In the genomic region with DNA sequence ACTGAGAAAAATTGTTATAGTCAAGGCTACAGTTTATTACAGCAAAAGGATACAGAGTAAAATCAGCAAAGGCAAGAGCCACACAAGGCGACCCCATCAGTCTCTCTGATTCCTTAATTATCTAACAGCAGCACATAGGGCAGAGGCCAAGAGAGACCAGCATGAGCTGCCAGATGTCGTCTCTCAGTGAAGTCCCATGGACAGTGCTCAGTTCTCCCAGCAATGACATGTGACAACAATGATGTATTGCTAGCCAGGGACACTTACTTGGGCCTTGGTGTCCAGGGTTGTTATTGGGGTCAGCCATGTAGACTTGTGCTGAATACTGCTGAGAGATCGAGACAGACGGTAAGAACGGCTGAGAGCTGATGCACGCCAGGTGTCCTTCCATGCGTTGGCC, we compare ENCODE assay signal across 16 cellular contexts. TPM values are rescaled to one million over a fixed set of nuclear protein-coding genes. Genes with fewer than 3 reads are reported as not detected.
DNase-seq lines count a peak whose midpoint lies in the region; ATAC-seq and TF ChIP-seq lines count a peak whose summit lies in the region.
"Had no signal": no experiment of that assay in that cellular context is flagged by ENCODE, and none has a peak within 500 bp of the region (broad histone marks: within the 10 kb centered on the region; RNA-seq: fewer than 3 reads in every experiment).

No MANE protein-coding gene starts in this region.

- no peak overlapping the region for H3K9ac ChIP-seq in mammary epithelial cell (ENCODE audit: insufficient read depth, low read length)
- H3K9ac ChIP-seq in endodermal cell (ENCODE audit: extremely low read depth, low read length, poor library complexity, severe bottlenecking) = no peak overlapping the region
- H3K9ac ChIP-seq: BLaER1 had no signal

- H3K27me3 Mint-ChIP-seq in MCF 10A (ENCODE audit: insufficient read depth, unreplicated experiment) = no peaks in the 10 kb centered on the region
- H3K27me3 Mint-ChIP-seq in endodermal cell (ENCODE audit: insufficient read depth) = peaks cover 10% of the 10 kb centered on the region
- H3K27me3 Mint-ChIP-seq: CD4-positive, alpha-beta memory T cell had no signal

- H3K4me3 ChIP-seq in mammary epithelial cell (replicated peaks in 1 of 3; ENCODE audit: insufficient read depth in 1 of 3, low read depth in 2 of 3, low read length in 3 of 3) (no peak overlapping the region), endodermal cell (ENCODE audit: low read length) (no peak overlapping the region)
- H3K4me3 ChIP-seq: BLaER1 had no signal

- no peaks in the 10 kb centered on the region for H3K79me2 ChIP-seq in mammary epithelial cell (ENCODE audit: insufficient read depth, low read length)

- no peaks in the 10 kb centered on the region for H3K4me1 Mint-ChIP-seq in MCF 10A (ENCODE audit: insufficient read depth, unreplicated experiment)
- no peaks in the 10 kb centered on the region for H3K4me1 Mint-ChIP-seq in endodermal cell

- H3K4me2 ChIP-seq in mammary epithelial cell (ENCODE audit: insufficient read depth, low read depth, low read length) = no peak overlapping the region
- H3K4me2 ChIP-seq: BLaER1 had no signal

- no peaks in the 10 kb centered on the region for H3K9me3 ChIP-seq in mammary epithelial cell (replicated peaks; ENCODE audit: insufficient read depth, low read length)
- H3K9me3 ChIP-seq in endodermal cell (ENCODE audit: control insufficient read depth, low read length) = peaks cover 16% of the 10 kb centered on the region

- no peak overlapping the region for H2AFZ ChIP-seq in mammary epithelial cell (ENCODE audit: low read depth, low read length)

- H3K36me3 ChIP-seq in mammary epithelial cell (ENCODE audit: insufficient read depth, low read length) = peaks cover 2% of the 10 kb centered on the region
- H3K36me3 ChIP-seq in endodermal cell (ENCODE audit: control insufficient read depth, insufficient read depth, low read length) = no peaks in the 10 kb centered on the region

- H3K27me3 ChIP-seq in mammary epithelial cell (ENCODE audit: insufficient read depth, low read length) (no peaks in the 10 kb centered on the region), endodermal cell (ENCODE audit: control insufficient read depth, insufficient read depth, low read length, poor library complexity, severe bottlenecking) (no peaks in the 10 kb centered on the region)
- H3K27me3 ChIP-seq: BLaER1 had no signal

- H3K27ac Mint-ChIP-seq in MCF 10A (ENCODE audit: low read depth, unreplicated experiment) = peak overlapping the region; percentile 46
- H3K27ac Mint-ChIP-seq in endodermal cell = no peak overlapping the region

- peaks cover 15% of the 10 kb centered on the region for H3K36me3 Mint-ChIP-seq in MCF 10A (ENCODE audit: insufficient read depth, unreplicated experiment)
- peaks cover 36% of the 10 kb centered on the region for H3K36me3 Mint-ChIP-seq in endodermal cell (ENCODE audit: low read depth)

- H3K4me3 Mint-ChIP-seq in MCF 10A (ENCODE audit: unreplicated experiment) (no peak overlapping the region), endodermal cell (no peak overlapping the region)
- H3K4me3 Mint-ChIP-seq: CD14-positive monocyte, H9 had no signal

- dilution Hi-C loops in mammary epithelial cell (cut with HindIII; ENCODE audit: low sequenced_read_pairs) = no loop called here

- POLR2A ChIA-PET in MCF 10A (lab: Yijun Ruan, JAX) = no interaction called here

- no peak for ATAC-seq in HG02885 (IDR thresholded peaks at IDR 0.05; ENCODE audit: poor library complexity, unreplicated experiment)
- ATAC-seq in HG03159 (IDR thresholded peaks at IDR 0.05; ENCODE audit: unreplicated experiment) = no peak

- no peaks in the 10 kb centered on the region for H4K20me1 ChIP-seq in mammary epithelial cell (ENCODE audit: insufficient read depth, low read length)
- H4K20me1 ChIP-seq: BLaER1 had no signal

- 97% methylated on average over 7 of the region's 7 CpGs for WGBS in mammary epithelial cell (ENCODE audit: low coverage, missing lambda C conversion rate)
- WGBS in endodermal cell (ENCODE audit: insufficient coverage in 1 of 2, insufficient read length in 1 of 2), 2 experiments = 88 to 90% methylated on average over 7 of the region's 7 CpGs

- CTCF ChIA-PET in MCF 10A (lab: Yijun Ruan, JAX) = no interaction called here
- CTCF ChIA-PET in mammary epithelial cell (lab: Charles Lee; ENCODE audit: low non-redundant PET) = no interaction called here

- BruUV-seq in MCF 10A (replicated peaks; lab: Mats Ljungman, UMichigan) (no TSS peak), mammary epithelial cell (replicated peaks; lab: Mats Ljungman, UMichigan) (no TSS peak)

- no peaks in the 10 kb centered on the region for H3K9me3 Mint-ChIP-seq in MCF 10A (ENCODE audit: unreplicated experiment)
- peaks cover 19% of the 10 kb centered on the region for H3K9me3 Mint-ChIP-seq in endodermal cell
- H3K9me3 Mint-ChIP-seq: CD4-positive, alpha-beta memory T cell had no signal

- H3K4me1 ChIP-seq in mammary epithelial cell (ENCODE audit: insufficient read depth, low read length) (no peaks in the 10 kb centered on the region), endodermal cell (ENCODE audit: control insufficient read depth, insufficient read depth, low read length) (no peaks in the 10 kb centered on the region)

- DNase-seq in MCF 10A (ENCODE audit: unreplicated experiment) (no peak), mammary epithelial cell (no peak), endodermal cell (peak; percentile 16), medulla oblongata (ENCODE audit: extremely low spot score) (peak; percentile 21), superior temporal gyrus (ENCODE audit: extremely low spot score) (peak; percentile 34), inferior parietal cortex (ENCODE audit: extremely low spot score) (no peak)
- DNase-seq: 8988T; CD4-positive, alpha-beta memory T cell; DMS79 treated with DMSO at 0.1 percent for 48 hours; GF-D8; H9 had no signal

- intact Hi-C loops in MCF 10A (cut with micrococcal nuclease) = no loop called here
- intact Hi-C loops in mammary epithelial cell (cut with micrococcal nuclease) = no loop called here

- H3K27ac ChIP-seq in mammary epithelial cell (ENCODE audit: insufficient read depth, low read depth, low read length) = no peak overlapping the region
- H3K27ac ChIP-seq in endodermal cell (ENCODE audit: low read depth, low read length) = no peak overlapping the region
- H3K27ac ChIP-seq: HL-60 had no signal

- in situ Hi-C loops in mammary epithelial cell (cut with MboI; ENCODE audit: low sequenced_read_pairs in 2 of 2) = no loop called here

- TF ChIP-seq CTCF in MCF 10A (IDR thresholded peaks at IDR 0.05; ENCODE audit: unreplicated experiment) = no peak
- TF ChIP-seq CTCF in mammary epithelial cell (conservative IDR thresholded peaks at IDR 0.05 in 1 of 2, IDR thresholded peaks at IDR 0.05 in 1 of 2; ENCODE audit: extremely low read depth in 1 of 2, insufficient read depth in 1 of 2, low read depth in 1 of 2, low read length in 2 of 2) = no peak
- no peak for TF ChIP-seq CTCF in endodermal cell (conservative IDR thresholded peaks at IDR 0.05)

RNA-seq across cellular contexts. Expression of a gene that starts 22.3 kb away (rescaled TPM):
- 4.8 and 5.5 TPM in 2 replicates for total RNA-seq in MCF 10A (2022)
- total RNA-seq in mammary epithelial cell = 1 to 10 TPM; 1.8 to 6.4 TPM
- 0.36 TPM for polyA plus RNA-seq in mammary epithelial cell
- 0.21 TPM for polyA minus RNA-seq in mammary epithelial cell
- 10 to 100 TPM in 1 of 2 donors, 1 to 10 TPM in 1; 9.9 to 13.0 TPM for total RNA-seq in endodermal cell
- polyA plus RNA-seq in endodermal cell (2013, experiment 1 of 2) = 6.1 TPM
- polyA plus RNA-seq in endodermal cell (2013, experiment 2 of 2) = 5.6 TPM

RNA-seq across cellular contexts. Expression of a gene that starts 22.6 kb away (rescaled TPM):
- total RNA-seq in MCF 10A (2022) = 12.2 and 14.6 TPM in 2 replicates
- total RNA-seq in mammary epithelial cell = 10 to 100 TPM; 14.0 to 55.7 TPM
- polyA plus RNA-seq in mammary epithelial cell = 46.2 TPM
- polyA minus RNA-seq in mammary epithelial cell = 32.1 TPM
- 100 to 1,000 TPM in 1 of 2 donors, 10 to 100 TPM in 1; 91.6 to 117 TPM for total RNA-seq in endodermal cell
- polyA plus RNA-seq in endodermal cell (2013, experiment 1 of 2) = 74.1 TPM
- 65.3 TPM for polyA plus RNA-seq in endodermal cell (2013, experiment 2 of 2)

Comparison
In these comparisons a context has a peak if more than half of its experiments do, and no peak if none do; other contexts are left out.
1. DNase-seq: peak in endodermal cell (single experiment), medulla oblongata (single experiment) and superior temporal gyrus (single experiment); none in MCF 10A (single experiment), mammary epithelial cell (single experiment) and inferior parietal cortex (single experiment).